In genomic region chr6:165514621-165515020, GRCh38 we compare ENCODE assay signal across 1 cellular context.
A peak's percentile ranks its signal among the peaks of the same experiment; 100 is the strongest.
TF ChIP-seq lines count a peak whose summit lies in the region.

No MANE protein-coding gene starts in this region.

TF ChIP-seq in HepG2, 621 proteins besides CTCF, POLR2A, EP300 and RAD21 (continued from another document):
- TF ChIP-seq ZNF800 (CRISPR knock-in tag; IDR thresholded peaks at IDR 0.05) (no peak), TOE1 (CRISPR knock-in tag; IDR thresholded peaks at IDR 0.05) (no peak), PHF20 (CRISPR knock-in tag; IDR thresholded peaks at IDR 0.05) (no peak), ZNF296 (CRISPR knock-in tag; conservative IDR thresholded peaks at IDR 0.05) (no peak), MAFF (IDR thresholded peaks at IDR 0.05; ENCODE audit: low read depth, low read length) (peak; percentile 61), ZC3H4 (CRISPR knock-in tag; IDR thresholded peaks at IDR 0.05; ENCODE audit: borderline replicate concordance) (no peak), KLF13 (CRISPR knock-in tag; IDR thresholded peaks at IDR 0.05) (no peak), SSRP1 (CRISPR knock-in tag; IDR thresholded peaks at IDR 0.05) (no peak), SMAD1 (CRISPR knock-in tag; IDR thresholded peaks at IDR 0.05; ENCODE audit: borderline replicate concordance, low read depth) (no peak), MAFK (conservative IDR thresholded peaks at IDR 0.05 in 1 of 2, IDR thresholded peaks at IDR 0.05 in 1 of 2; ENCODE audit: low read length in 2 of 2) (peak; percentile 72 to 75)
TF ChIP-seq in HepG2: peak in this region for 2.
